In the genomic region with DNA sequence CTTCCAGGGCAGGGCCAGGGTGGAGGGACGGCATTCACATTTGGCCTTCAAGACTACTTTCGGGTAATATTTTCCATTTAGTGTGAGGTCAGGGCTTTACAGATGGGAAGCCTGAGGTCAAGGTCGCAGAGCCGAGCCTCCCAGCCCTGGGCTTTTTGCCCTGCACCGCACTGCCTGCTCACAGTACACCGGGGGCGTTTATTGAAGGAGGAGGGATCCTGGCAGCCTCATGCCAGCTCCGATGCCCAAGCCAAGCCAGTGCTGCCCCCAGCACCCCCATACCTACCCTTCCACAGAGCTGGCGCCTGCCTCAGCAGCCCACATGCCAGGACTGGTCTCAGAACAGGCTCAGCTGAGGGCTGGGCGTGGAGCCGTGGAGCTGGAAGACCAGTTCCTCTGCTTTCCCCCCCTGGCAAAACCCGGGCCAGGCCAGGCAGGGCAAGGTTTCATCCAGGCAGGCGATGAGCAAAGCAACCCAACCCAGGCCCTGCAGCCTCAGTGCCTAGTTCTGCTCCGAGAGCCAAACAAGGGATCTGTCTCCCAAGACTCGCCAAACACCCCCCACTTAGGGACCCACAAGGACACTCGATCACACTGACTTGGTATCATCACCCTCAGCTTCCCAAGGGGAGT, we compare ENCODE assay signal across 2 cellular contexts.
TF ChIP-seq lines count a peak whose summit lies in the region.

No MANE protein-coding gene starts in this region.

TF ChIP-seq in GM12878, 131 proteins besides CTCF, POLR2A, EP300 and RAD21 (continued from another document):
- TF ChIP-seq, protein P1, sequence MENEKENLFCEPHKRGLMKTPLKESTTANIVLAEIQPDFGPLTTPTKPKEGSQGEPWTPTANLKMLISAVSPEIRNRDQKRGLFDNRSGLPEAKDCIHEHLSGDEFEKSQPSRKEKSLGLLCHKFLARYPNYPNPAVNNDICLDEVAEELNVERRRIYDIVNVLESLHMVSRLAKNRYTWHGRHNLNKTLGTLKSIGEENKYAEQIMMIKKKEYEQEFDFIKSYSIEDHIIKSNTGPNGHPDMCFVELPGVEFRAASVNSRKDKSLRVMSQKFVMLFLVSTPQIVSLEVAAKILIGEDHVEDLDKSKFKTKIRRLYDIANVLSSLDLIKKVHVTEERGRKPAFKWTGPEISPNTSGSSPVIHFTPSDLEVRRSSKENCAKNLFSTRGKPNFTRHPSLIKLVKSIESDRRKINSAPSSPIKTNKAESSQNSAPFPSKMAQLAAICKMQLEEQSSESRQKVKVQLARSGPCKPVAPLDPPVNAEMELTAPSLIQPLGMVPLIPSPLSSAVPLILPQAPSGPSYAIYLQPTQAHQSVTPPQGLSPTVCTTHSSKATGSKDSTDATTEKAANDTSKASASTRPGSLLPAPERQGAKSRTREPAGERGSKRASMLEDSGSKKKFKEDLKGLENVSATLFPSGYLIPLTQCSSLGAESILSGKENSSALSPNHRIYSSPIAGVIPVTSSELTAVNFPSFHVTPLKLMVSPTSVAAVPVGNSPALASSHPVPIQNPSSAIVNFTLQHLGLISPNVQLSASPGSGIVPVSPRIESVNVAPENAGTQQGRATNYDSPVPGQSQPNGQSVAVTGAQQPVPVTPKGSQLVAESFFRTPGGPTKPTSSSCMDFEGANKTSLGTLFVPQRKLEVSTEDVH (IDR thresholded peaks at IDR 0.05; ENCODE audit: low read depth, partially characterized antibody) = no peak
- TF ChIP-seq FOXK2 (IDR thresholded peaks at IDR 0.05) (no peak), FOXM1 (IDR thresholded peaks at IDR 0.05; ENCODE audit: low read depth, low read length) (no peak), EGR1 (IDR thresholded peaks at IDR 0.05; ENCODE audit: borderline replicate concordance in 1 of 2, low read depth in 2 of 2, low read length in 2 of 2) (no peak)

TF ChIP-seq in liver, 16 proteins besides CTCF, POLR2A, EP300 and RAD21 (continued from another document):
- no peak for TF ChIP-seq ATF3 (IDR thresholded peaks at IDR 0.05)
- TF ChIP-seq TAF1 (conservative IDR thresholded peaks at IDR 0.05) = no peak
- TF ChIP-seq, protein P2, sequence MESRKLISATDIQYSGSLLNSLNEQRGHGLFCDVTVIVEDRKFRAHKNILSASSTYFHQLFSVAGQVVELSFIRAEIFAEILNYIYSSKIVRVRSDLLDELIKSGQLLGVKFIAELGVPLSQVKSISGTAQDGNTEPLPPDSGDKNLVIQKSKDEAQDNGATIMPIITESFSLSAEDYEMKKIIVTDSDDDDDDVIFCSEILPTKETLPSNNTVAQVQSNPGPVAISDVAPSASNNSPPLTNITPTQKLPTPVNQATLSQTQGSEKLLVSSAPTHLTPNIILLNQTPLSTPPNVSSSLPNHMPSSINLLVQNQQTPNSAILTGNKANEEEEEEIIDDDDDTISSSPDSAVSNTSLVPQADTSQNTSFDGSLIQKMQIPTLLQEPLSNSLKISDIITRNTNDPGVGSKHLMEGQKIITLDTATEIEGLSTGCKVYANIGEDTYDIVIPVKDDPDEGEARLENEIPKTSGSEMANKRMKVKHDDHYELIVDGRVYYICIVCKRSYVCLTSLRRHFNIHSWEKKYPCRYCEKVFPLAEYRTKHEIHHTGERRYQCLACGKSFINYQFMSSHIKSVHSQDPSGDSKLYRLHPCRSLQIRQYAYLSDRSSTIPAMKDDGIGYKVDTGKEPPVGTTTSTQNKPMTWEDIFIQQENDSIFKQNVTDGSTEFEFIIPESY (IDR thresholded peaks at IDR 0.05) = peak; percentile 35
- peak; percentile 74 to 86 for TF ChIP-seq HNF4A (conservative IDR thresholded peaks at IDR 0.05)
- TF ChIP-seq GABPA (IDR thresholded peaks at IDR 0.05 in 1 of 2, conservative IDR thresholded peaks at IDR 0.05 in 1 of 2) = no peak
- TF ChIP-seq JUND (IDR thresholded peaks at IDR 0.05) = peak; percentile 71 to 91
- TF ChIP-seq HNF4G (IDR thresholded peaks at IDR 0.05) = peak; percentile 1
- peak; percentile 7 for TF ChIP-seq FOXA2 (IDR thresholded peaks at IDR 0.05)
- peak; percentile 84 for TF ChIP-seq SP1 (IDR thresholded peaks at IDR 0.05)
- TF ChIP-seq MAX (IDR thresholded peaks at IDR 0.05) = peak; percentile 82
- TF ChIP-seq YY1 (IDR thresholded peaks at IDR 0.05) = peak; percentile 23
- peak; percentile 92 to 96 for TF ChIP-seq RXRA (IDR thresholded peaks at IDR 0.05)
- TF ChIP-seq REST (IDR thresholded peaks at IDR 0.05) = no peak
